Comparison of ENCODE assay signal across 7 cellular contexts in the genomic region with DNA sequence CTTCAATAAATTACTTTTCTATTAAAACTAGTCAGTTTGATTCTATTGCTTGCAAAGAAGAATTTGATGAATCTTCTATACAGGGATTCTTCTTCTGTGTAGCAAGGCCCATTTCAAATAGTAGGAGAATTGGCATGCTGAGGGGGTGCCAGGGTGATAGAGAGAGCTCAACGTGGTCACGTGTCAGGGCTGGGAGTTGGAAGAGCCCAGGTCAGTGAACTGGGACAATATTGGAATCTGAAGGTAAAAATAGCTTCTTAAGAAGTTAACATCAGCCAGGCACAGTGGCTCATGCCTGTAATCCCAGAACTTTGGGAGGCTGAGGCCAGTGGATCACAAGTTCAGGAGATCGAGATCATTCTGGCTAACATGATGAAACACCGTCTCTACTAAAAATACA.
"Had no signal": no experiment of that assay in that cellular context is flagged by ENCODE, and none has a peak within 500 bp of the region (broad histone marks: within the 10 kb centered on the region; RNA-seq: fewer than 3 reads in every experiment).

No MANE protein-coding gene starts in this region.

- DNase-seq: GOT3, H7, HFFc6 had no signal

- H3K9me3 ChIP-seq: HAP-1 had no signal

- H2AFZ ChIP-seq: GM23248 had no signal

- H3K4me3 Mint-ChIP-seq: HFFc6 had no signal

- H3K36me3 ChIP-seq: HAP-1 had no signal

- H3K27ac Mint-ChIP-seq: HFFc6 had no signal

- H3K4me1 ChIP-seq: HAP-1 had no signal

- H3K9ac ChIP-seq: GM23248 had no signal

- H3K27ac ChIP-seq: GM23248, HL-60 had no signal

- ATAC-seq: HCT116 had no signal

- H3K9me3 Mint-ChIP-seq: HFFc6 had no signal

- H3K4me3 ChIP-seq: GM23248, HAP-1 had no signal
